1 cellular context compared by ENCODE assay signal in the genomic region with DNA sequence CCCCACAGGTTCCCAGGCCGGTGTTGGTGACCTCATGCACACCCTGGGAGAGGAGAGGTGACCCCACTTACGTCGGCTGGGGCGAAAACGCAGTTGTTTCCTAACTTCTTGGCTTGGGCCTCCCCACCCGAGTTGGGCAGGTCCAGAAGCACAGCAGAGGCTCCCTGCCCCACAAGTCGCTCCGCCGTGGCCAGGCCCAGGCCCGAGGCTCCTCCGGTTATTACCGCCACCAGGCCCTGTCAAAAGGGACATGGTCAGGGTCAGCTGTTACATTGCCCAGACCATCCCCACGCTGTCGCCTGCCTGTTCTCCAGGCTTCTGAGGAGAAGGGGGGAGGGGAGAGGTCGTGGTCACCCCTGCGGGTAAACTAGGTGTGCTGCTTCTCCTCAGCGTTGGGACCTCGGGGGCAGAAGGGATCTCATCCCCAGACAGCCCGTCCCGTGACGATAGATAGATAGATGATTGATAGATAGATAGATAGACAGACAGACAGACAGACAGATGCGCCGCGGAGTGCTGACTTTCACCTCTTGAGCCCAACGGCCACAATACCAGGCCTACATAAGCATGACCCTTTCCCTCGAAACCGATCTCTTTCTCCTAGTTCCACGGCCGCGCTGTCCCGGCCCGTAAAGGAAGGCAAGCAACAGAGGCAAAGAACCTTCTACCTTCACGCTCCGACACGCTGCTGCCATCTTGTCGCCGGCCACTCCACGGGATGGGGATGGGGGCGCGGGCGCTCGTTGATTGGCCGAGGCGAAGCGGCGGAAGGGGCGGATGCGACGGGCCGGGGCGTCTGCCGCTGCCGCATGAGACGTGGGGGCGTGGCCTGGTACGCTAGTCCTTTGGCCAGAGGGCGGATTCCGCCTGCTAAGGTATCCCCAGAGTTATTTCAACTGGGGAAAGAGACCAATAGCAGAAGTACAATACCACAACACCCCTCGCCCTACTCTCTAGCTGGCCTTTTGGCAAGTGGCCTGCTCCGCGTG.
TF ChIP-seq lines count a peak whose summit lies in the region.

Gene HSD17B10, minus strand, starts transcription at position 720 of the 989 bp plus-strand sequence. Its CDS starts 25 bp downstream, at position 695.

TF ChIP-seq in HepG2, 621 proteins besides CTCF, POLR2A, EP300 and RAD21 (continued from another document and continues in another):
- TF ChIP-seq, protein P1, sequence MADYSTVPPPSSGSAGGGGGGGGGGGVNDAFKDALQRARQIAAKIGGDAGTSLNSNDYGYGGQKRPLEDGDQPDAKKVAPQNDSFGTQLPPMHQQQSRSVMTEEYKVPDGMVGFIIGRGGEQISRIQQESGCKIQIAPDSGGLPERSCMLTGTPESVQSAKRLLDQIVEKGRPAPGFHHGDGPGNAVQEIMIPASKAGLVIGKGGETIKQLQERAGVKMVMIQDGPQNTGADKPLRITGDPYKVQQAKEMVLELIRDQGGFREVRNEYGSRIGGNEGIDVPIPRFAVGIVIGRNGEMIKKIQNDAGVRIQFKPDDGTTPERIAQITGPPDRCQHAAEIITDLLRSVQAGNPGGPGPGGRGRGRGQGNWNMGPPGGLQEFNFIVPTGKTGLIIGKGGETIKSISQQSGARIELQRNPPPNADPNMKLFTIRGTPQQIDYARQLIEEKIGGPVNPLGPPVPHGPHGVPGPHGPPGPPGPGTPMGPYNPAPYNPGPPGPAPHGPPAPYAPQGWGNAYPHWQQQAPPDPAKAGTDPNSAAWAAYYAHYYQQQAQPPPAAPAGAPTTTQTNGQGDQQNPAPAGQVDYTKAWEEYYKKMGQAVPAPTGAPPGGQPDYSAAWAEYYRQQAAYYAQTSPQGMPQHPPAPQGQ (CRISPR knock-in tag; IDR thresholded peaks at IDR 0.05; ENCODE audit: borderline replicate concordance): no peak
- TF ChIP-seq TAF15 (IDR thresholded peaks at IDR 0.05; ENCODE audit: low read depth, low read length, poor library complexity, severe bottlenecking) (no peak), FOXO1 (CRISPR knock-in tag; IDR thresholded peaks at IDR 0.05) (no peak), ZNF143 (CRISPR knock-in tag; IDR thresholded peaks at IDR 0.05) (no peak), ZNF550 (CRISPR knock-in tag; IDR thresholded peaks at IDR 0.05; ENCODE audit: borderline replicate concordance) (no peak), ZFP37 (CRISPR knock-in tag; IDR thresholded peaks at IDR 0.05; ENCODE audit: borderline replicate concordance) (no peak), TFAP4 (IDR thresholded peaks at IDR 0.05; ENCODE audit: borderline replicate concordance, low read depth) (no peak), YY1 (IDR thresholded peaks at IDR 0.05; ENCODE audit: insufficient read depth, insufficient replicate concordance, low read depth, low read length) (peak; percentile 87), KAT8 (CRISPR knock-in tag; IDR thresholded peaks at IDR 0.05) (0 out of 2 replicates have a peak, but pooled peaks have one; percentile 56), NONO (IDR thresholded peaks at IDR 0.05) (no peak), NONO (CRISPR knock-in tag; conservative IDR thresholded peaks at IDR 0.05) (0 out of 2 replicates have a peak, but pooled peaks have one; percentile 35), NFYC (CRISPR knock-in tag; IDR thresholded peaks at IDR 0.05) (peak; percentile 81), PHF8 (CRISPR knock-in tag; IDR thresholded peaks at IDR 0.05) (peak; percentile 77), ZFY (CRISPR knock-in tag; IDR thresholded peaks at IDR 0.05) (0 out of 2 replicates have a peak, but pooled peaks have one; percentile 8), SRSF1 (optimal IDR thresholded peaks at IDR 0.05; ENCODE audit: low read depth, low read length) (no peak), ZFP90 (CRISPR knock-in tag; IDR thresholded peaks at IDR 0.05; ENCODE audit: borderline replicate concordance) (no peak), ZNF672 (CRISPR knock-in tag; IDR thresholded peaks at IDR 0.05) (no peak), GABPB1 (CRISPR knock-in tag; IDR thresholded peaks at IDR 0.05) (peak; percentile 89), DNMT3B (CRISPR knock-in tag; conservative IDR thresholded peaks at IDR 0.05) (no peak), NR2F6 (IDR thresholded peaks at IDR 0.05) (no peak), NR2F6 (CRISPR knock-in tag; IDR thresholded peaks at IDR 0.05) (no peak), BRF2 (CRISPR knock-in tag; IDR thresholded peaks at IDR 0.05) (no peak), MIER3 (CRISPR knock-in tag; IDR thresholded peaks at IDR 0.05; ENCODE audit: borderline replicate concordance) (no peak), ZMYM2 (CRISPR knock-in tag; IDR thresholded peaks at IDR 0.05) (no peak), HMG20A (CRISPR knock-in tag; IDR thresholded peaks at IDR 0.05; ENCODE audit: borderline replicate concordance) (no peak), THAP11 (CRISPR knock-in tag; IDR thresholded peaks at IDR 0.05) (peak; percentile 54; the same call in 1 of the 2 replicates), GABPA (IDR thresholded peaks at IDR 0.05; ENCODE audit: low read depth, low read length) (peak; percentile 53), GABPA (CRISPR knock-in tag; IDR thresholded peaks at IDR 0.05; ENCODE audit: low read depth) (peak; percentile 70), SNAPC5 (CRISPR knock-in tag; IDR thresholded peaks at IDR 0.05; ENCODE audit: borderline replicate concordance) (no peak)
- TF ChIP-seq, protein P2, sequence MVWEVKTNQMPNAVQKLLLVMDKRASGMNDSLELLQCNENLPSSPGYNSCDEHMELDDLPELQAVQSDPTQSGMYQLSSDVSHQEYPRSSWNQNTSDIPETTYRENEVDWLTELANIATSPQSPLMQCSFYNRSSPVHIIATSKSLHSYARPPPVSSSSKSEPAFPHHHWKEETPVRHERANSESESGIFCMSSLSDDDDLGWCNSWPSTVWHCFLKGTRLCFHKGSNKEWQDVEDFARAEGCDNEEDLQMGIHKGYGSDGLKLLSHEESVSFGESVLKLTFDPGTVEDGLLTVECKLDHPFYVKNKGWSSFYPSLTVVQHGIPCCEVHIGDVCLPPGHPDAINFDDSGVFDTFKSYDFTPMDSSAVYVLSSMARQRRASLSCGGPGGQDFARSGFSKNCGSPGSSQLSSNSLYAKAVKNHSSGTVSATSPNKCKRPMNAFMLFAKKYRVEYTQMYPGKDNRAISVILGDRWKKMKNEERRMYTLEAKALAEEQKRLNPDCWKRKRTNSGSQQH (CRISPR knock-in tag; IDR thresholded peaks at IDR 0.05; ENCODE audit: low read depth): no peak
- TF ChIP-seq, protein P3, sequence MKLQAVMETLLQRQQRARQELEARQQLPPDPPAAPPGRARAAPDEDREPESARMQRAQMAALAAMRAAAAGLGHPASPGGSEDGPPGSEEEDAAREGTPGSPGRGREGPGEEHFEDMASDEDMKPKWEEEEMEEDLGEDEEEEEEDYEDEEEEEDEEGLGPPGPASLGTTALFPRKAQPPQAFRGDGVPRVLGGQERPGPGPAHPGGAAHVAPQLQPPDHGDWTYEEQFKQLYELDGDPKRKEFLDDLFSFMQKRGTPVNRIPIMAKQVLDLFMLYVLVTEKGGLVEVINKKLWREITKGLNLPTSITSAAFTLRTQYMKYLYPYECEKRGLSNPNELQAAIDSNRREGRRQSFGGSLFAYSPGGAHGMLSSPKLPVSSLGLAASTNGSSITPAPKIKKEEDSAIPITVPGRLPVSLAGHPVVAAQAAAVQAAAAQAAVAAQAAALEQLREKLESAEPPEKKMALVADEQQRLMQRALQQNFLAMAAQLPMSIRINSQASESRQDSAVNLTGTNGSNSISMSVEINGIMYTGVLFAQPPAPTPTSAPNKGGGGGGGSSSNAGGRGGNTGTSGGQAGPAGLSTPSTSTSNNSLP (IDR thresholded peaks at IDR 0.05; ENCODE audit: low read depth, low read length): no peak
- TF ChIP-seq, protein P4, sequence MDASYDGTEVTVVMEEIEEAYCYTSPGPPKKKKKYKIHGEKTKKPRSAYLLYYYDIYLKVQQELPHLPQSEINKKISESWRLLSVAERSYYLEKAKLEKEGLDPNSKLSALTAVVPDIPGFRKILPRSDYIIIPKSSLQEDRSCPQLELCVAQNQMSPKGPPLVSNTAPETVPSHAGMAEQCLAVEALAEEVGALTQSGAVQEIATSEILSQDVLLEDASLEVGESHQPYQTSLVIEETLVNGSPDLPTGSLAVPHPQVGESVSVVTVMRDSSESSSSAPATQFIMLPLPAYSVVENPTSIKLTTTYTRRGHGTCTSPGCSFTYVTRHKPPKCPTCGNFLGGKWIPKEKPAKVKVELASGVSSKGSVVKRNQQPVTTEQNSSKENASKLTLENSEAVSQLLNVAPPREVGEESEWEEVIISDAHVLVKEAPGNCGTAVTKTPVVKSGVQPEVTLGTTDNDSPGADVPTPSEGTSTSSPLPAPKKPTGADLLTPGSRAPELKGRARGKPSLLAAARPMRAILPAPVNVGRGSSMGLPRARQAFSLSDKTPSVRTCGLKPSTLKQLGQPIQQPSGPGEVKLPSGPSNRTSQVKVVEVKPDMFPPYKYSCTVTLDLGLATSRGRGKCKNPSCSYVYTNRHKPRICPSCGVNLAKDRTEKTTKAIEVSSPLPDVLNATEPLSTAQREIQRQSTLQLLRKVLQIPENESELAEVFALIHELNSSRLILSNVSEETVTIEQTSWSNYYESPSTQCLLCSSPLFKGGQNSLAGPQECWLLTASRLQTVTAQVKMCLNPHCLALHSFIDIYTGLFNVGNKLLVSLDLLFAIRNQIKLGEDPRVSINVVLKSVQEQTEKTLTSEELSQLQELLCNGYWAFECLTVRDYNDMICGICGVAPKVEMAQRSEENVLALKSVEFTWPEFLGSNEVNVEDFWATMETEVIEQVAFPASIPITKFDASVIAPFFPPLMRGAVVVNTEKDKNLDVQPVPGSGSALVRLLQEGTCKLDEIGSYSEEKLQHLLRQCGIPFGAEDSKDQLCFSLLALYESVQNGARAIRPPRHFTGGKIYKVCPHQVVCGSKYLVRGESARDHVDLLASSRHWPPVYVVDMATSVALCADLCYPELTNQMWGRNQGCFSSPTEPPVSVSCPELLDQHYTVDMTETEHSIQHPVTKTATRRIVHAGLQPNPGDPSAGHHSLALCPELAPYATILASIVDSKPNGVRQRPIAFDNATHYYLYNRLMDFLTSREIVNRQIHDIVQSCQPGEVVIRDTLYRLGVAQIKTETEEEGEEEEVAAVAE (CRISPR knock-in tag; IDR thresholded peaks at IDR 0.05; ENCODE audit: borderline replicate concordance): peak; percentile 40; the same call in 1 of the 2 replicates
- TF ChIP-seq, protein P5, sequence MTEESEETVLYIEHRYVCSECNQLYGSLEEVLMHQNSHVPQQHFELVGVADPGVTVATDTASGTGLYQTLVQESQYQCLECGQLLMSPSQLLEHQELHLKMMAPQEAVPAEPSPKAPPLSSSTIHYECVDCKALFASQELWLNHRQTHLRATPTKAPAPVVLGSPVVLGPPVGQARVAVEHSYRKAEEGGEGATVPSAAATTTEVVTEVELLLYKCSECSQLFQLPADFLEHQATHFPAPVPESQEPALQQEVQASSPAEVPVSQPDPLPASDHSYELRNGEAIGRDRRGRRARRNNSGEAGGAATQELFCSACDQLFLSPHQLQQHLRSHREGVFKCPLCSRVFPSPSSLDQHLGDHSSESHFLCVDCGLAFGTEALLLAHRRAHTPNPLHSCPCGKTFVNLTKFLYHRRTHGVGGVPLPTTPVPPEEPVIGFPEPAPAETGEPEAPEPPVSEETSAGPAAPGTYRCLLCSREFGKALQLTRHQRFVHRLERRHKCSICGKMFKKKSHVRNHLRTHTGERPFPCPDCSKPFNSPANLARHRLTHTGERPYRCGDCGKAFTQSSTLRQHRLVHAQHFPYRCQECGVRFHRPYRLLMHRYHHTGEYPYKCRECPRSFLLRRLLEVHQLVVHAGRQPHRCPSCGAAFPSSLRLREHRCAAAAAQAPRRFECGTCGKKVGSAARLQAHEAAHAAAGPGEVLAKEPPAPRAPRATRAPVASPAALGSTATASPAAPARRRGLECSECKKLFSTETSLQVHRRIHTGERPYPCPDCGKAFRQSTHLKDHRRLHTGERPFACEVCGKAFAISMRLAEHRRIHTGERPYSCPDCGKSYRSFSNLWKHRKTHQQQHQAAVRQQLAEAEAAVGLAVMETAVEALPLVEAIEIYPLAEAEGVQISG (CRISPR knock-in tag; IDR thresholded peaks at IDR 0.05): peak; percentile 42; the same call in 1 of the 2 replicates
- TF ChIP-seq, protein P6, sequence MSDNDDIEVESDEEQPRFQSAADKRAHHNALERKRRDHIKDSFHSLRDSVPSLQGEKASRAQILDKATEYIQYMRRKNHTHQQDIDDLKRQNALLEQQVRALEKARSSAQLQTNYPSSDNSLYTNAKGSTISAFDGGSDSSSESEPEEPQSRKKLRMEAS (IDR thresholded peaks at IDR 0.05): peak; percentile 53
- TF ChIP-seq, protein P7, sequence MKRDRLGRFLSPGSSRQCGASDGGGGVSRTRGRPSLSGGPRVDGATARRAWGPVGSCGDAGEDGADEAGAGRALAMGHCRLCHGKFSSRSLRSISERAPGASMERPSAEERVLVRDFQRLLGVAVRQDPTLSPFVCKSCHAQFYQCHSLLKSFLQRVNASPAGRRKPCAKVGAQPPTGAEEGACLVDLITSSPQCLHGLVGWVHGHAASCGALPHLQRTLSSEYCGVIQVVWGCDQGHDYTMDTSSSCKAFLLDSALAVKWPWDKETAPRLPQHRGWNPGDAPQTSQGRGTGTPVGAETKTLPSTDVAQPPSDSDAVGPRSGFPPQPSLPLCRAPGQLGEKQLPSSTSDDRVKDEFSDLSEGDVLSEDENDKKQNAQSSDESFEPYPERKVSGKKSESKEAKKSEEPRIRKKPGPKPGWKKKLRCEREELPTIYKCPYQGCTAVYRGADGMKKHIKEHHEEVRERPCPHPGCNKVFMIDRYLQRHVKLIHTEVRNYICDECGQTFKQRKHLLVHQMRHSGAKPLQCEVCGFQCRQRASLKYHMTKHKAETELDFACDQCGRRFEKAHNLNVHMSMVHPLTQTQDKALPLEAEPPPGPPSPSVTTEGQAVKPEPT (CRISPR knock-in tag; IDR thresholded peaks at IDR 0.05; ENCODE audit: low read depth): no peak
- TF ChIP-seq, protein P8, sequence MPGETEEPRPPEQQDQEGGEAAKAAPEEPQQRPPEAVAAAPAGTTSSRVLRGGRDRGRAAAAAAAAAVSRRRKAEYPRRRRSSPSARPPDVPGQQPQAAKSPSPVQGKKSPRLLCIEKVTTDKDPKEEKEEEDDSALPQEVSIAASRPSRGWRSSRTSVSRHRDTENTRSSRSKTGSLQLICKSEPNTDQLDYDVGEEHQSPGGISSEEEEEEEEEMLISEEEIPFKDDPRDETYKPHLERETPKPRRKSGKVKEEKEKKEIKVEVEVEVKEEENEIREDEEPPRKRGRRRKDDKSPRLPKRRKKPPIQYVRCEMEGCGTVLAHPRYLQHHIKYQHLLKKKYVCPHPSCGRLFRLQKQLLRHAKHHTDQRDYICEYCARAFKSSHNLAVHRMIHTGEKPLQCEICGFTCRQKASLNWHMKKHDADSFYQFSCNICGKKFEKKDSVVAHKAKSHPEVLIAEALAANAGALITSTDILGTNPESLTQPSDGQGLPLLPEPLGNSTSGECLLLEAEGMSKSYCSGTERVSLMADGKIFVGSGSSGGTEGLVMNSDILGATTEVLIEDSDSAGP (CRISPR knock-in tag; IDR thresholded peaks at IDR 0.05; ENCODE audit: borderline replicate concordance): peak; percentile 39; the same call in 1 of the 2 replicates
